In genomic region chr17:78883090-78883532, GRCh38 we compare ENCODE assay signal across 8 cellular contexts. TPM values are rescaled to one million over a fixed set of nuclear protein-coding genes. Genes with fewer than 3 reads are reported as not detected.
A peak's percentile ranks its signal among the peaks of the same experiment; 100 is the strongest.
DNase-seq lines count a peak whose midpoint lies in the region; ATAC-seq and TF ChIP-seq lines count a peak whose summit lies in the region.

No MANE protein-coding gene starts in this region.

- H3K36me3 Mint-ChIP-seq in mesothelial cell of epicardium, result no peaks in the 10 kb centered on the region

- H3K27me3 Mint-ChIP-seq in mesothelial cell of epicardium (ENCODE audit: low read depth), result no peaks in the 10 kb centered on the region

- H3K27me3 ChIP-seq in upper lobe of right lung, result no peaks in the 10 kb centered on the region

- H3K27ac ChIP-seq in upper lobe of right lung, result peak overlapping the region; percentile 83

- TF ChIP-seq CTCF in AG09319 (IDR thresholded peaks at IDR 0.05; ENCODE audit: low read depth, low read length) (no peak), mesothelial cell of epicardium (IDR thresholded peaks at IDR 0.05; ENCODE audit: unreplicated experiment) (no peak), upper lobe of right lung (IDR thresholded peaks at IDR 0.05) (no peak)

- DNase-seq in AG09319 (ENCODE audit: extremely low read depth, low read depth) (peak; percentile 87), NOMO-1 treated with DMSO at 0.1 percent for 48 hours (lab: John Stamatoyannopoulos, UW; ENCODE audit: unreplicated experiment) (peak; percentile 73), dermis microvascular lymphatic vessel endothelial cell (ENCODE audit: low read depth in 2 of 2) (peak; percentile 40 to 74), mesothelial cell of epicardium (ENCODE audit: low spot score in 2 of 2, unreplicated experiment in 2 of 2) (no peak), upper lobe of right lung (peak; percentile 87), DMS 273 treated with DMSO at 0.1 percent for 48 hours (lab: John Stamatoyannopoulos, UW) (no peak), NCI-H774 (lab: John Stamatoyannopoulos, UW) (no peak)
- DNase-seq in activated CD8-positive, alpha-beta memory T cell treated with anti-CD3 and anti-CD28 coated beads, Interleukin-2, amount 50 U/mL, for 4 hours, result no peak

- no peaks in the 10 kb centered on the region for H3K9me3 Mint-ChIP-seq in mesothelial cell of epicardium

- peaks cover 44% of the 10 kb centered on the region for H3K4me1 ChIP-seq in upper lobe of right lung

- no peaks in the 10 kb centered on the region for H3K36me3 ChIP-seq in upper lobe of right lung

- intact Hi-C loops in upper lobe of right lung (cut with DNase I), result no loop called here

- H3K27ac Mint-ChIP-seq in mesothelial cell of epicardium, result peak overlapping the region; percentile 94

- peak overlapping the region; percentile 22 for H3K4me3 Mint-ChIP-seq in mesothelial cell of epicardium

- ATAC-seq in upper lobe of right lung, result peak; percentile 87

- H3K9me3 ChIP-seq in upper lobe of right lung, result no peaks in the 10 kb centered on the region

- peaks cover 43% of the 10 kb centered on the region for H3K4me1 Mint-ChIP-seq in mesothelial cell of epicardium

- peak overlapping the region; percentile 19 for H3K4me3 ChIP-seq in upper lobe of right lung

RNA-seq across cellular contexts. Expression of gene CEP295NL, which starts 19.9 kb away (rescaled TPM):
- total RNA-seq in dermis microvascular lymphatic vessel endothelial cell (0.64 and 2.3 TPM in 2 replicates), mesothelial cell of epicardium (3.2 to 4.2 TPM (median 3.8 TPM) in 3 replicates), upper lobe of right lung (4.2 TPM)

RNA-seq across cellular contexts. Expression of gene TIMP2, which starts 42.1 kb away (rescaled TPM):
- 34.5 and 112 TPM in 2 replicates for total RNA-seq in dermis microvascular lymphatic vessel endothelial cell
- 106 to 109 TPM (median 106 TPM) in 3 replicates for total RNA-seq in mesothelial cell of epicardium
- 318 TPM for total RNA-seq in upper lobe of right lung

RNA-seq across cellular contexts. Expression of gene USP36, which starts 42.5 kb away (rescaled TPM):
- total RNA-seq in dermis microvascular lymphatic vessel endothelial cell, result 7.8 and 18.2 TPM in 2 replicates
- 62.0 to 63.0 TPM (median 62.5 TPM) in 3 replicates for total RNA-seq in mesothelial cell of epicardium
- total RNA-seq in upper lobe of right lung, result 69.6 TPM

Comparison
In these comparisons a context has a peak if more than half of its experiments do, and no peak if none do; other contexts are left out.
1. DNase-seq: peak in AG09319 (single experiment), NOMO-1 treated with DMSO at 0.1 percent for 48 hours (single experiment), dermis microvascular lymphatic vessel endothelial cell (2 of 2) and upper lobe of right lung (single experiment); none in mesothelial cell of epicardium (0 of 2), DMS 273 treated with DMSO at 0.1 percent for 48 hours (single experiment), NCI-H774 (single experiment) and activated CD8-positive, alpha-beta memory T cell treated with anti-CD3 and anti-CD28 coated beads, Interleukin-2, amount 50 U/mL, for 4 hours (single experiment).